ENCODE assay signal across 8 cellular contexts in genomic region chrX:107025538-107025937, GRCh38. TPM values are rescaled to one million over a fixed set of nuclear protein-coding genes. Genes with fewer than 3 reads are reported as not detected.
DNase-seq lines count a peak whose midpoint lies in the region; FAIRE-seq and TF ChIP-seq lines count a peak whose summit lies in the region.

No MANE protein-coding gene starts in this region.

- TF ChIP-seq CTCF in D721Med (IDR thresholded peaks at IDR 0.05; ENCODE audit: insufficient read depth, missing control alignments) (peak; percentile 57), RWPE1 (conservative IDR thresholded peaks at IDR 0.05; ENCODE audit: low read depth) (peak; percentile 61)

- FAIRE-seq in D721Med (lab: Jason Lieb, UNC), result no peak
- FAIRE-seq in urothelium cell line (lab: Jason Lieb, UNC), result no peak

- DNase-seq in D721Med (ENCODE audit: insufficient read length, low spot score) (no peak), HT-29 (ENCODE audit: low spot score) (peak; percentile 51), RWPE1 (ENCODE audit: low spot score) (peak; percentile 21), germinal center (ENCODE audit: low spot score) (peak; percentile 2), urothelium cell line (ENCODE audit: low spot score) (peak; percentile 1), KG1 (lab: John Stamatoyannopoulos, UW) (no peak), activated gamma-delta T cell treated with Interleukin-2 at 50 U/mL for 16 hours (no peak)
- DNase-seq in stimulated activated CD4-positive, alpha-beta T cell treated with anti-CD3 and anti-CD28 coated beads, Interleukin-1b, Interleukin-23, amount 100 ng/mL, for 48 hours, result no peak

- CTCF ChIA-PET in RWPE1 (lab: Yijun Ruan, JAX), result interaction anchor here (0.6 to 0.9 kb wide), 3 partner anchors 300 to 1785 kb away, joined by 3 read pairs; no protein-coding TSS in a partner anchor

- H3K27ac ChIP-seq in RWPE1, result no peak overlapping the region

- POLR2A ChIA-PET in RWPE1 (lab: Yijun Ruan, JAX; ENCODE audit: low non-redundant PET), result no interaction called here

RNA-seq across cellular contexts. Expression of gene MORC4, which starts 25.5 kb away (rescaled TPM):
- total RNA-seq in HT-29 (2014; rRNA removed; shearing (Covaris generic)), result 21.8 and 24.9 TPM in 2 replicates

Comparison
In these comparisons a context has a peak if more than half of its experiments do, and no peak if none do; other contexts are left out.
1. DNase-seq: peak in HT-29 (single experiment), RWPE1 (single experiment), germinal center (single experiment) and urothelium cell line (single experiment); none in D721Med (single experiment), KG1 (single experiment), activated gamma-delta T cell treated with Interleukin-2 at 50 U/mL for 16 hours (single experiment) and stimulated activated CD4-positive, alpha-beta T cell treated with anti-CD3 and anti-CD28 coated beads, Interleukin-1b, Interleukin-23, amount 100 ng/mL, for 48 hours (single experiment).